Comparison of ENCODE assay signal across 10 cellular contexts in genomic region chr19:49009828-49010227, GRCh38. TPM values are rescaled to one million over a fixed set of nuclear protein-coding genes. Genes with fewer than 3 reads are reported as not detected.
"Had no signal": no experiment of that assay in that cellular context is flagged by ENCODE, and none has a peak within 500 bp of the region (broad histone marks: within the 10 kb centered on the region; RNA-seq: fewer than 3 reads in every experiment).

No MANE protein-coding gene starts in this region.

- H3K27ac ChIP-seq: GM23248, KMS-11 had no signal

- H2AFZ ChIP-seq: GM23248 had no signal

- H3K4me3 ChIP-seq: GM23248 had no signal

- H3K9ac ChIP-seq: GM23248, KMS-11 had no signal

- FAIRE-seq: HTR-8/SVneo had no signal

- H3K4me2 ChIP-seq: KMS-11 had no signal

- DNase-seq: GM23248, GOT3, H9, HCEC 1CT, IMR-90, KBM-7 had no signal

RNA-seq across cellular contexts. Expression of gene LHB, which starts 7.1 kb away (rescaled TPM):
- total RNA-seq: GM23248, H4, H9, HT-29, IMR-90 had no signal
- polyA plus RNA-seq: IMR-90 had no signal

RNA-seq across cellular contexts. Expression of gene CGB3, which starts 14.3 kb away (rescaled TPM):
- total RNA-seq: GM23248, H4, HT-29, IMR-90 had no signal
- polyA plus RNA-seq: IMR-90 had no signal

RNA-seq across cellular contexts. Expression of gene CGB2, which starts 21.9 kb away (rescaled TPM):
- total RNA-seq: GM23248, H4, HT-29, IMR-90 had no signal
- polyA plus RNA-seq: GM23248, IMR-90 had no signal
